Comparison of ENCODE assay signal across 22 cellular contexts in the genomic region with DNA sequence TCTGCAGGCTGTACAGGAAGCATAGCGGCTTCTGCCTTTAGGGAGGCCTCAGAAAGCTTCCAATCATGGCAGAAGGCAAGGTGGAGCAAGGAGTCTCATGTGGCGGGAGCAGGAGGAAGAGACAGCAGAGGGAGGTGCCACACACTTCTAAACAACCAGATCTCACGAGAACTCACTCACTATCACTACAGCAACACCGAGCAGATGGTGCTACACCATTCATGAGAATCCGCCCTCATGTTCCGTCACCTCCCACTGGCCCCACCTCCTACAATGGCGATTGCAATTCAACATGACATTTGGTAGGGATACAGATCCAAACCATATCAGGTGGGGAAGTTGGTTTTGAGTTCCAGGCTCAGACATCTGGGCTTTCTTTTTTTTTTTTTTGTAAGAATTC.
"Had no signal": no experiment of that assay in that cellular context is flagged by ENCODE, and none has a peak within 500 bp of the region (broad histone marks: within the 10 kb centered on the region; RNA-seq: fewer than 3 reads in every experiment).

No MANE protein-coding gene starts in this region.

- H3K36me3 ChIP-seq: esophagus squamous epithelium, gastroesophageal sphincter, left ventricle myocardium inferior, lower lobe of right lung, neural progenitor cell, ovary, thoracic aorta, transverse colon had no signal

- H3K4me3 ChIP-seq: esophagus squamous epithelium, gastroesophageal sphincter, left ventricle myocardium inferior, lower lobe of right lung, neural progenitor cell, ovary, thoracic aorta, transverse colon had no signal

- H3K27ac Mint-ChIP-seq: dendritic cell treated with granulocyte-macrophage colony-stimulating factor and Interleukin-4, amounts not matched to agents 40 ng/mL and 50 ng/mL, for 4 days; memory B cell; mesothelial cell of epicardium; natural killer cell treated with Interleukin-12 subunit alpha and Interleukin-12 subunit beta and Interleukin-15 and Interleukin-18, amount 100 ng/mL, for 72 hours; neural progenitor cell; progenitor cell of endocrine pancreas; stimulated activated memory B cell treated with anti-CD40 and anti-IgM and Interleukin-4, amounts not matched to agents 10 μg/mL and 1 μg/mL and 100 μg/mL, for 72 hours; stimulated activated naive CD8-positive, alpha-beta T cell treated with anti-CD3 and anti-CD28 coated beads, Interleukin-15, Interleukin-2, amounts not matched to agents 100 ng/mL and 50 ng/mL, for 24 hours had no signal

- ATAC-seq: gastroesophageal sphincter; left cardiac atrium; lower lobe of right lung; natural killer cell treated with Interleukin-12 subunit alpha and Interleukin-12 subunit beta and Interleukin-15 and Interleukin-18, amount 100 ng/mL, for 72 hours; right cardiac atrium; stimulated activated memory B cell treated with anti-CD40 and anti-IgM and Interleukin-4, amounts not matched to agents 10 μg/mL and 1 μg/mL and 100 μg/mL, for 72 hours had no signal

- H3K27me3 ChIP-seq: neural progenitor cell, ovary had no signal

- H3K4me3 Mint-ChIP-seq: dendritic cell treated with granulocyte-macrophage colony-stimulating factor and Interleukin-4, amounts not matched to agents 40 ng/mL and 50 ng/mL, for 4 days; memory B cell; mesothelial cell of epicardium; natural killer cell treated with Interleukin-12 subunit alpha and Interleukin-12 subunit beta and Interleukin-15 and Interleukin-18, amount 100 ng/mL, for 72 hours; neural progenitor cell; stimulated activated memory B cell treated with anti-CD40 and anti-IgM and Interleukin-4, amounts not matched to agents 10 μg/mL and 1 μg/mL and 100 μg/mL, for 72 hours; stimulated activated naive CD8-positive, alpha-beta T cell treated with anti-CD3 and anti-CD28 coated beads, Interleukin-15, Interleukin-2, amounts not matched to agents 100 ng/mL and 50 ng/mL, for 24 hours had no signal

- H3K9me3 ChIP-seq: esophagus squamous epithelium, gastroesophageal sphincter, left ventricle myocardium inferior, lower lobe of right lung, ovary, thoracic aorta, transverse colon had no signal

- H3K27ac ChIP-seq: esophagus squamous epithelium, gastroesophageal sphincter, left ventricle myocardium inferior, lower lobe of right lung, neural progenitor cell, ovary, thoracic aorta, transverse colon had no signal

- H3K36me3 Mint-ChIP-seq: memory B cell; mesothelial cell of epicardium; natural killer cell treated with Interleukin-12 subunit alpha and Interleukin-12 subunit beta and Interleukin-15 and Interleukin-18, amount 100 ng/mL, for 72 hours; neural progenitor cell; stimulated activated memory B cell treated with anti-CD40 and anti-IgM and Interleukin-4, amounts not matched to agents 10 μg/mL and 1 μg/mL and 100 μg/mL, for 72 hours had no signal

- H3K4me1 Mint-ChIP-seq: memory B cell; stimulated activated memory B cell treated with anti-CD40 and anti-IgM and Interleukin-4, amounts not matched to agents 10 μg/mL and 1 μg/mL and 100 μg/mL, for 72 hours had no signal

- H3K9me3 Mint-ChIP-seq: dendritic cell treated with granulocyte-macrophage colony-stimulating factor and Interleukin-4, amounts not matched to agents 40 ng/mL and 50 ng/mL, for 4 days; memory B cell; mesothelial cell of epicardium; natural killer cell treated with Interleukin-12 subunit alpha and Interleukin-12 subunit beta and Interleukin-15 and Interleukin-18, amount 100 ng/mL, for 72 hours; neural progenitor cell; stimulated activated memory B cell treated with anti-CD40 and anti-IgM and Interleukin-4, amounts not matched to agents 10 μg/mL and 1 μg/mL and 100 μg/mL, for 72 hours; stimulated activated naive CD8-positive, alpha-beta T cell treated with anti-CD3 and anti-CD28 coated beads, Interleukin-15, Interleukin-2, amounts not matched to agents 100 ng/mL and 50 ng/mL, for 24 hours had no signal

- DNase-seq: esophagus squamous epithelium; foreskin fibroblast; glutamatergic neuron; kidney; left cardiac atrium; left ventricle myocardium inferior; lower lobe of right lung; ovary; right cardiac atrium; stimulated activated CD4-positive, alpha-beta T cell treated with anti-CD3 and anti-CD28 coated beads, Interleukin-4, amount 100 ng/mL, for 1 hour; stimulated activated CD8-positive, alpha-beta memory T cell treated with anti-CD3 and anti-CD28 coated beads, Interleukin-4, amount 100 ng/mL, for 48 hours; transverse colon had no signal

- H3K27me3 Mint-ChIP-seq: dendritic cell treated with granulocyte-macrophage colony-stimulating factor and Interleukin-4, amounts not matched to agents 40 ng/mL and 50 ng/mL, for 4 days had no signal

- H3K4me1 ChIP-seq: esophagus squamous epithelium, gastroesophageal sphincter, left ventricle myocardium inferior, lower lobe of right lung, neural progenitor cell, transverse colon had no signal
